9 cellular contexts compared by ENCODE assay signal in genomic region chr16:73122604-73123386, GRCh38.
DNase-seq lines count a peak whose midpoint lies in the region; ATAC-seq and TF ChIP-seq lines count a peak whose summit lies in the region.
"Had no signal": no experiment of that assay in that cellular context is flagged by ENCODE, and none has a peak within 500 bp of the region (broad histone marks: within the 10 kb centered on the region; RNA-seq: fewer than 3 reads in every experiment).

No MANE protein-coding gene starts in this region.

- TF ChIP-seq CTCF in HL-60 (IDR thresholded peaks at IDR 0.05; ENCODE audit: insufficient read depth, low read length) (no peak), right atrium auricular region (IDR thresholded peaks at IDR 0.05) (no peak), foreskin fibroblast (IDR thresholded peaks at IDR 0.05; ENCODE audit: low read depth, low read length) (no peak)

- H3K9me3 Mint-ChIP-seq in activated naive CD4-positive, alpha-beta T cell treated with anti-CD3 and anti-CD28 coated beads, Interleukin-2, amount 50 U/mL, for 72 hours = peaks cover 5 to 22% of the 10 kb centered on the region in 2 donors

- no peaks in the 10 kb centered on the region for H3K36me3 ChIP-seq in right atrium auricular region

- DNase-seq in HL-60 (ENCODE audit: low read depth in 1 of 2, low spot score in 1 of 2) = peak in 1 of 2 experiments; percentile 62
- no peak for DNase-seq in activated naive CD4-positive, alpha-beta T cell treated with anti-CD3 and anti-CD28 coated beads, Interleukin-2, amount 50 U/mL, for 72 hours (ENCODE audit: low spot score in 2 of 2)
- DNase-seq in right atrium auricular region (ENCODE audit: low spot score) = peak; percentile 65
- DNase-seq in EL = no peak
- no peak for DNase-seq in foreskin fibroblast
- DNase-seq: NCI-H69 had no signal

- peak; percentile 37 to 51 for ATAC-seq in activated naive CD4-positive, alpha-beta T cell treated with anti-CD3 and anti-CD28 coated beads, Interleukin-2, amount 50 U/mL, for 72 hours
- ATAC-seq in HG03196 (IDR thresholded peaks at IDR 0.05; ENCODE audit: unreplicated experiment) (no peak), HG02938 (IDR thresholded peaks at IDR 0.05; ENCODE audit: unreplicated experiment) (no peak)

- H3K27ac ChIP-seq in HL-60 (replicated peaks) = peak overlapping the region; percentile 28
- H3K27ac ChIP-seq in right atrium auricular region = peak overlapping the region; percentile 57 to 60
- H3K27ac ChIP-seq in skin epidermis = peak overlapping the region in 14 of 21 experiments; percentile 16 to 77 (median 64)

- H3K27me3 ChIP-seq in HL-60 (ENCODE audit: insufficient read depth, poor library complexity, severe bottlenecking) (no peaks in the 10 kb centered on the region), right atrium auricular region (no peaks in the 10 kb centered on the region)

- peaks cover 3 to 9% of the 10 kb centered on the region in 2 donors for H3K9me3 ChIP-seq in right atrium auricular region

- H3K4me3 ChIP-seq in HL-60 (replicated peaks; ENCODE audit: insufficient read depth, low read length) (no peak overlapping the region), right atrium auricular region (no peak overlapping the region), skin epidermis (no peak overlapping the region), foreskin fibroblast (ENCODE audit: low read depth in 1 of 2, low read length in 2 of 2) (no peak overlapping the region)

- peaks cover 0 to 4% of the 10 kb centered on the region in 2 donors for H3K36me3 Mint-ChIP-seq in activated naive CD4-positive, alpha-beta T cell treated with anti-CD3 and anti-CD28 coated beads, Interleukin-2, amount 50 U/mL, for 72 hours

- H3K27ac Mint-ChIP-seq in activated naive CD4-positive, alpha-beta T cell treated with anti-CD3 and anti-CD28 coated beads, Interleukin-2, amount 50 U/mL, for 72 hours = peak overlapping the region in 1 of 2 donors; percentile 79

- peaks cover 0 to 18% of the 10 kb centered on the region in 2 donors for H3K4me1 ChIP-seq in right atrium auricular region

Comparison
In these comparisons a context has a peak if more than half of its experiments do, and no peak if none do; other contexts are left out.
1. ATAC-seq: peak in activated naive CD4-positive, alpha-beta T cell treated with anti-CD3 and anti-CD28 coated beads, Interleukin-2, amount 50 U/mL, for 72 hours (2 of 2); none in HG03196 (single experiment) and HG02938 (single experiment).
2. Peak in every context shown above with its lines, with median percentiles within 50 percentile points of each other: H3K27ac ChIP-seq.